4 cellular contexts compared by ENCODE assay signal in the genomic region with DNA sequence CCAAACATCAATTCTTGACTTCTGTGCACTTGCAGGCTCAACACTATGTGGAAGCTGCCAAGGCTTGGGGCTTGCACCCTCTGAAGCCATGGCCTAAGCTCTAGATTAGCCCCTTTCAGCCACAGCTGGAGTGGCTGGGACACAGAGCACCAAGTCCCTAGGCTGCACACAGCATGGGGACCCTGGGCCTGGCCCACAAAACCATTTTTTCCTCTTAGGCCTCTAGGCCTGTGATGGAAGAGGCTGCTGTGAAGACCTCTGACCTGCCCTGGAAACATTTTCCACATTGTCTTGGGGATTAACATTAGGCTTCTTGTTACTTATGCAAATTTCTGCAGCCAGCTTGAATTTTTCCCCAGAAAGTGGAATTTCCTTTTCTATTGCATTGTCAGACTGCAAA. TPM values are rescaled to one million over a fixed set of nuclear protein-coding genes. Genes with fewer than 3 reads are reported as not detected.
"Had no signal": no experiment of that assay in that cellular context is flagged by ENCODE, and none has a peak within 500 bp of the region (broad histone marks: within the 10 kb centered on the region; RNA-seq: fewer than 3 reads in every experiment).

No MANE protein-coding gene starts in this region.

RNA-seq across cellular contexts. Expression of a gene that starts 10.7 kb away (rescaled TPM):
- total RNA-seq: HT-29, HT1080, IMR-90 had no signal
- polyA plus RNA-seq: IgD-negative memory B cell, IMR-90 had no signal

RNA-seq across cellular contexts. Expression of a gene that starts 25.6 kb away (rescaled TPM):
- total RNA-seq: HT-29, HT1080 had no signal
- polyA plus RNA-seq: IgD-negative memory B cell had no signal
